ENCODE assay signal across 11 cellular contexts in the genomic region with DNA sequence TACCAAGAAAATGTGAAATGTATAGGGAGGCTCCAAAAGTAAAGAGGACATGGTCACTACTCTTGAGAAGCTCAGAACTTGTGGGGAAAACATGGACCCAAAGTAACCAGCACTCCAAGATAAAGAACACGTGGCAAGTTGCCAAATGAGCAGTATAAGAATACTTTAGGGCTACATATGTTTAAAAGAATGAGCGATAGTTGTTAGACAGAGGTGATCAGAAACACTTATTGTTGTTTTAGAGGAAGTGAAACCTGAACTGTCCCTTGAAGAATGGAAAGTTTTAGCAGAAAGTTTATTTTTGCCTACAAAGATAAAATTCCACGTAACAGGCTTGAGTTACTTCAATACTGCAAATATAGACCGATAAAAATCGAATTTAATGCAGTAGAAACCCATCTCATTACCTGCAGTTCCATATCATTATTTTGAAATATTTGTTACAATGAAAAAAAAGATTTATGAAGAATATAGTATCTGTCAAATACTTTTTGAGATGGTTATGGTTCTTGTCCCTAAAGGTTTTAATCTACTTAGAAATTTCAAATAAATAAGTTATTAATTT.
DNase-seq lines count a peak whose midpoint lies in the region; ATAC-seq, FAIRE-seq and TF ChIP-seq lines count a peak whose summit lies in the region.
"Had no signal": no experiment of that assay in that cellular context is flagged by ENCODE, and none has a peak within 500 bp of the region (broad histone marks: within the 10 kb centered on the region; RNA-seq: fewer than 3 reads in every experiment).

No MANE protein-coding gene starts in this region.

- H3K4me1 Mint-ChIP-seq in astrocyte (ENCODE audit: low read depth, unreplicated experiment) (peaks cover 21% of the 10 kb centered on the region), natural killer cell (no peaks in the 10 kb centered on the region)

- no peaks in the 10 kb centered on the region for H3K79me2 ChIP-seq in astrocyte (ENCODE audit: insufficient read depth, low read length)

- no peak for DNase-seq in astrocyte (ENCODE audit: low read depth)
- no peak for DNase-seq in T-helper 1 cell
- DNase-seq in natural killer cell, result no peak
- no peak for DNase-seq in hypothalamus (lab: John Stamatoyannopoulos, UW)
- DNase-seq in T-helper 9 cell, result no peak
- DNase-seq: NCI-H774 had no signal

- H3K27me3 Mint-ChIP-seq in astrocyte (ENCODE audit: low read depth, unreplicated experiment) (no peaks in the 10 kb centered on the region), natural killer cell (ENCODE audit: low read depth in 2 of 2) (no peaks in the 10 kb centered on the region)

- TF ChIP-seq CTCF in astrocyte (IDR thresholded peaks at IDR 0.05; ENCODE audit: insufficient read depth, low read depth, low read length) (no peak), natural killer cell (IDR thresholded peaks at IDR 0.05) (no peak)

- H3K36me3 Mint-ChIP-seq in astrocyte (ENCODE audit: low read depth, unreplicated experiment), result no peaks in the 10 kb centered on the region
- H3K36me3 Mint-ChIP-seq in natural killer cell, result no peaks in the 10 kb centered on the region

- no peaks in the 10 kb centered on the region for H3K36me3 ChIP-seq in astrocyte (ENCODE audit: insufficient read depth, low read length)

- peaks cover 2% of the 10 kb centered on the region for H3K9me3 Mint-ChIP-seq in astrocyte (ENCODE audit: unreplicated experiment)
- H3K9me3 Mint-ChIP-seq in natural killer cell, result peaks cover 2 to 4% of the 10 kb centered on the region in 2 donors

- no peaks in the 10 kb centered on the region for H3K27me3 ChIP-seq in astrocyte (ENCODE audit: insufficient read depth, low read length)

- peaks cover 13% of the 10 kb centered on the region for H3K4me1 ChIP-seq in astrocyte (ENCODE audit: insufficient read depth, low read length)

- no peaks in the 10 kb centered on the region for H3K9me3 ChIP-seq in astrocyte (ENCODE audit: insufficient read depth, low read depth, low read length)

- ATAC-seq in GM18520 (IDR thresholded peaks at IDR 0.05; ENCODE audit: unreplicated experiment) (peak; percentile 84), GM21529 (IDR thresholded peaks at IDR 0.05; ENCODE audit: unreplicated experiment) (peak; percentile 95), HG03196 (IDR thresholded peaks at IDR 0.05; ENCODE audit: unreplicated experiment) (peak; percentile 94), natural killer cell (no peak)

- no peak overlapping the region for H3K4me2 ChIP-seq in astrocyte (ENCODE audit: low read length)

- FAIRE-seq in astrocyte (lab: Jason Lieb, UNC), result no peak
- FAIRE-seq: D721Med, frontal cortex had no signal

- intact Hi-C loops in natural killer cell (cut with micrococcal nuclease), result no loop called here

- H3K27ac Mint-ChIP-seq in astrocyte (ENCODE audit: unreplicated experiment), result peak overlapping the region; percentile 10
- no peak overlapping the region for H3K27ac Mint-ChIP-seq in natural killer cell

- H4K20me1 ChIP-seq in astrocyte (ENCODE audit: insufficient read depth, low read length), result no peaks in the 10 kb centered on the region

- no peak overlapping the region for H3K4me3 ChIP-seq in astrocyte (ENCODE audit: insufficient read depth, low read depth, low read length)

- no peak overlapping the region for H3K4me3 Mint-ChIP-seq in astrocyte (ENCODE audit: unreplicated experiment)
- no peak overlapping the region for H3K4me3 Mint-ChIP-seq in natural killer cell

- H3K9ac ChIP-seq in astrocyte (ENCODE audit: low read length), result no peak overlapping the region

- no peak overlapping the region for H2AFZ ChIP-seq in astrocyte (ENCODE audit: low read depth, low read length)

- H3K27ac ChIP-seq in astrocyte (ENCODE audit: low read depth, low read length), result peak overlapping the region; percentile 11

Comparison
In these comparisons a context has a peak if more than half of its experiments do, and no peak if none do; other contexts are left out.
1. ATAC-seq: peak in GM18520 (single experiment), GM21529 (single experiment) and HG03196 (single experiment); none in natural killer cell (0 of 3).